Comparison of ENCODE assay signal across 25 cellular contexts in genomic region chr9:127314911-127315310, GRCh38.
"Had no signal": no experiment of that assay in that cellular context is flagged by ENCODE, and none has a peak within 500 bp of the region (broad histone marks: within the 10 kb centered on the region; RNA-seq: fewer than 3 reads in every experiment).

No MANE protein-coding gene starts in this region.

- FAIRE-seq: endometrium, frontal cortex, kidney, small intestine had no signal

- H3K27me3 ChIP-seq: hepatocyte, left lung, ovary, right lobe of liver, thyroid gland had no signal

- H3K36me3 Mint-ChIP-seq: natural killer cell had no signal

- H3K4me2 ChIP-seq: hepatocyte had no signal

- H3K79me2 ChIP-seq: hepatocyte had no signal

- ATAC-seq: effector memory CD8-positive, alpha-beta T cell; left lung; lower lobe of right lung; natural killer cell; right lobe of liver; stimulated activated naive CD8-positive, alpha-beta T cell treated with anti-CD3 and anti-CD28 coated beads, Interleukin-15, amount 100 ng/mL, for 72 hours had no signal

- H3K9me3 ChIP-seq: left lung, lower lobe of right lung, ovary, psoas muscle, right lobe of liver, thyroid gland had no signal

- H3K36me3 ChIP-seq: left lung, lower lobe of right lung, ovary, right lobe of liver, thyroid gland had no signal

- H3K27me3 Mint-ChIP-seq: central memory CD8-positive, alpha-beta T cell; effector memory CD8-positive, alpha-beta T cell; type B pancreatic cell had no signal

- DNase-seq: dermis blood vessel endothelial cell; effector memory CD8-positive, alpha-beta T cell; erythroblast; kidney; left lung; lower lobe of right lung; natural killer cell; occipital lobe; ovary; posterior cingulate gyrus; psoas muscle; right lobe of liver; small intestine; stimulated activated CD4-positive, alpha-beta T cell treated with anti-CD3 and anti-CD28 coated beads, Interleukin-1b, Interleukin-23, amount 100 ng/mL, for 48 hours; stimulated activated CD4-positive, alpha-beta T cell treated with anti-CD3 and anti-CD28 coated beads, Interleukin-4, amount 100 ng/mL, for 1 hour; stimulated activated CD8-positive, alpha-beta memory T cell treated with anti-CD3 and anti-CD28 coated beads, Interleukin-4, amount 100 ng/mL, for 48 hours; stimulated activated naive CD4-positive, alpha-beta T cell; stimulated activated naive CD8-positive, alpha-beta T cell treated with anti-CD3 and anti-CD28 coated beads, Interleukin-15, amount 100 ng/mL, for 72 hours; thyroid gland had no signal

- H3K4me1 Mint-ChIP-seq: central memory CD8-positive, alpha-beta T cell; natural killer cell; stimulated activated naive CD8-positive, alpha-beta T cell treated with anti-CD3 and anti-CD28 coated beads, Interleukin-15, amount 100 ng/mL, for 72 hours had no signal

- H2AFZ ChIP-seq: hepatocyte had no signal

- H3K9me3 Mint-ChIP-seq: central memory CD8-positive, alpha-beta T cell; effector memory CD8-positive, alpha-beta T cell; natural killer cell; stimulated activated naive CD8-positive, alpha-beta T cell treated with anti-CD3 and anti-CD28 coated beads, Interleukin-15, amount 100 ng/mL, for 72 hours; type B pancreatic cell had no signal

- H3K4me3 Mint-ChIP-seq: central memory CD8-positive, alpha-beta T cell; effector memory CD8-positive, alpha-beta T cell; natural killer cell; stimulated activated naive CD8-positive, alpha-beta T cell treated with anti-CD3 and anti-CD28 coated beads, Interleukin-15, amount 100 ng/mL, for 72 hours; type B pancreatic cell had no signal

- H3K27ac Mint-ChIP-seq: natural killer cell, type B pancreatic cell had no signal

- H3K27ac ChIP-seq: coronary artery, hepatocyte, left lung, lower lobe of right lung, ovary, psoas muscle, right lobe of liver, thyroid gland had no signal

- H3K4me3 ChIP-seq: coronary artery, hepatocyte, left lung, lower lobe of right lung, ovary, psoas muscle, right lobe of liver, thyroid gland had no signal
